25 cellular contexts compared by ENCODE assay signal in the genomic region with DNA sequence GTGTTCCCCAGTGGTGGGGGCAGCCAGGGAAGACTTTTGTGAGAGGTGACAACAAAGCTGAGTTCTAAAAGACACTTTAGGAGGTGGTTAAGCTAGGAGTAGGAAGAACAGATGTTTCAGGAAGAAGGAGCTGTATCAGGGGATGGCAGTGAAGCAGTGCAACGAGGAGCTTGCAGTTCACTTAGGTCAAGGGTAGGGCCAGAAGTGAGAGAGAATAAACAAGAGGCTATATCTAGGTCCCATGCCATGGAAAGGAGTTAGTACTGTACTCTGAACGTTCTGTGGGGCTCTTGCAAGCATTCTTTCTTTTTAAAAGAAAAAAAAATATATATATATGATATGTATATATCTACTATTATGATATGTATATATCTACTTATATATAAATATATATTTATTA.
A peak's percentile ranks its signal among the peaks of the same experiment; 100 is the strongest.
DNase-seq lines count a peak whose midpoint lies in the region; ATAC-seq and TF ChIP-seq lines count a peak whose summit lies in the region.
"Had no signal": no experiment of that assay in that cellular context is flagged by ENCODE, and none has a peak within 500 bp of the region (broad histone marks: within the 10 kb centered on the region; RNA-seq: fewer than 3 reads in every experiment).

No MANE protein-coding gene starts in this region.

- H3K4me3 ChIP-seq in gastroesophageal sphincter, result no peak overlapping the region
- H3K4me3 ChIP-seq in tibial artery, result no peak overlapping the region
- H3K4me3 ChIP-seq: A549; BLaER1 treated with 17β-estradiol and CSF1 and Interleukin-3, amounts not matched to agents 10 nM and 100 nM; GM23248; K562; SJCRH30 had no signal

- no peaks in the 10 kb centered on the region for H3K9me3 ChIP-seq in gastroesophageal sphincter
- H3K9me3 ChIP-seq in tibial artery, result no peaks in the 10 kb centered on the region
- H3K9me3 ChIP-seq: A549; BLaER1 treated with 17β-estradiol and CSF1 and Interleukin-3, amounts not matched to agents 10 nM and 100 nM; SJCRH30 had no signal

- intact Hi-C loops in tibial artery (cut with DNase I; ENCODE audit: low total_unique reads), result no loop called here

- 61 to 78% methylated on average over 2 of the region's 2 CpGs for WGBS in gastroesophageal sphincter (ENCODE audit: low coverage in 1 of 2), 2 donors

- DNase-seq in activated T-cell treated with anti-CD3 and anti-CD28 coated beads, Interleukin-2, amount 50 U/mL, for 72 hours, result no peak
- DNase-seq in activated T-cell treated with anti-CD3 and anti-CD28 coated beads, Interleukin-2, amount 50 U/mL, for 48 hours, result no peak
- no peak for DNase-seq in tibial artery
- DNase-seq in NCI-H748 (lab: John Stamatoyannopoulos, UW; ENCODE audit: unreplicated experiment), result no peak
- DNase-seq: AML-193; CD4-positive, alpha-beta T cell; DMS53; GM23248; H9; Kasumi-1; MV-4-11; NCI-H1105; NCI-H1436 treated with DMSO at 0.1 percent for 48 hours; NCI-H187 treated with DMSO at 0.1 percent for 48 hours; NCI-H2171 treated with DMSO at 0.1 percent for 48 hours; NCI-H345; NCI-H774; PC-3; SJCRH30 had no signal

- H3K27ac ChIP-seq in gastroesophageal sphincter, result peak overlapping the region in 3 of 4 donors; percentile 64 to 83 (median 65)
- H3K27ac ChIP-seq in tibial artery, result peak overlapping the region; percentile 34 to 46
- H3K27ac ChIP-seq: A549; BLaER1 treated with 17β-estradiol and CSF1 and Interleukin-3, amounts not matched to agents 10 nM and 100 nM; GM23248; SJCRH30 had no signal

- peaks cover 65% of the 10 kb centered on the region for H3K4me1 Mint-ChIP-seq in activated T-cell treated with anti-CD3 and anti-CD28 coated beads, Interleukin-2, amount 50 U/mL, for 72 hours (ENCODE audit: low read depth)
- H3K4me1 Mint-ChIP-seq in activated T-helper 17 cell treated with anti-CD3 and anti-CD28 coated beads, Interleukin-2, amount 50 U/mL, for 72 hours, result peaks cover 18% of the 10 kb centered on the region
- H3K4me1 Mint-ChIP-seq: H9 had no signal

- no peak for TF ChIP-seq EP300 in gastroesophageal sphincter (IDR thresholded peaks at IDR 0.05)

- H3K36me3 Mint-ChIP-seq in activated T-cell treated with anti-CD3 and anti-CD28 coated beads, Interleukin-2, amount 50 U/mL, for 72 hours (ENCODE audit: insufficient read depth in 2 of 2), result peaks cover 13% of the 10 kb centered on the region in 2 donors
- no peaks in the 10 kb centered on the region for H3K36me3 Mint-ChIP-seq in activated T-helper 17 cell treated with anti-CD3 and anti-CD28 coated beads, Interleukin-2, amount 50 U/mL, for 72 hours (ENCODE audit: low read depth)

- H3K27me3 ChIP-seq in gastroesophageal sphincter (no peaks in the 10 kb centered on the region), tibial artery (no peaks in the 10 kb centered on the region)
- H3K27me3 ChIP-seq: BLaER1 treated with 17β-estradiol and CSF1 and Interleukin-3, amounts not matched to agents 10 nM and 100 nM; SJCRH30 had no signal

- no peak for TF ChIP-seq POLR2A in gastroesophageal sphincter (IDR thresholded peaks at IDR 0.05)

- no peak for ATAC-seq in activated T-cell treated with anti-CD3 and anti-CD28 coated beads, Interleukin-2, amount 50 U/mL, for 72 hours (replicated peaks in 1 of 2)
- no peak for ATAC-seq in activated T-helper 17 cell treated with anti-CD3 and anti-CD28 coated beads, Interleukin-2, amount 50 U/mL, for 72 hours (replicated peaks)
- ATAC-seq in gastroesophageal sphincter (no peak), HG03135 (IDR thresholded peaks at IDR 0.05; ENCODE audit: unreplicated experiment) (no peak)
- ATAC-seq: A549, K562, PC-3 had no signal

- no peaks in the 10 kb centered on the region for H3K36me3 ChIP-seq in gastroesophageal sphincter
- no peaks in the 10 kb centered on the region for H3K36me3 ChIP-seq in tibial artery
- H3K36me3 ChIP-seq: BLaER1 treated with 17β-estradiol and CSF1 and Interleukin-3, amounts not matched to agents 10 nM and 100 nM; SJCRH30 had no signal

- H3K4me1 ChIP-seq in gastroesophageal sphincter (peaks cover 3 to 29% (median 4%) of the 10 kb centered on the region in 3 donors), tibial artery (peaks cover 0 to 43% (median 12%) of the 10 kb centered on the region in 4 donors)
- H3K4me1 ChIP-seq: BLaER1 treated with 17β-estradiol and CSF1 and Interleukin-3, amounts not matched to agents 10 nM and 100 nM; SJCRH30 had no signal

- TF ChIP-seq CTCF in gastroesophageal sphincter (IDR thresholded peaks at IDR 0.05), result no peak
- no peak for TF ChIP-seq CTCF in tibial artery (IDR thresholded peaks at IDR 0.05)

- peak overlapping the region; percentile 2 for H3K27ac Mint-ChIP-seq in activated T-cell treated with anti-CD3 and anti-CD28 coated beads, Interleukin-2, amount 50 U/mL, for 72 hours
- H3K27ac Mint-ChIP-seq in activated T-helper 17 cell treated with anti-CD3 and anti-CD28 coated beads, Interleukin-2, amount 50 U/mL, for 72 hours, result peak overlapping the region; percentile 71
- H3K27ac Mint-ChIP-seq: CD4-positive, alpha-beta T cell; H9 had no signal

- no peak overlapping the region for H3K4me3 Mint-ChIP-seq in activated T-cell treated with anti-CD3 and anti-CD28 coated beads, Interleukin-2, amount 50 U/mL, for 72 hours
- H3K4me3 Mint-ChIP-seq in activated T-helper 17 cell treated with anti-CD3 and anti-CD28 coated beads, Interleukin-2, amount 50 U/mL, for 72 hours, result no peak overlapping the region
- H3K4me3 Mint-ChIP-seq: CD4-positive, alpha-beta T cell; H9 had no signal

- H3K27me3 Mint-ChIP-seq in activated T-cell treated with anti-CD3 and anti-CD28 coated beads, Interleukin-2, amount 50 U/mL, for 72 hours (ENCODE audit: low read depth), result peaks cover 21% of the 10 kb centered on the region
- H3K27me3 Mint-ChIP-seq in activated T-helper 17 cell treated with anti-CD3 and anti-CD28 coated beads, Interleukin-2, amount 50 U/mL, for 72 hours, result no peaks in the 10 kb centered on the region
- H3K27me3 Mint-ChIP-seq: CD4-positive, alpha-beta T cell had no signal

- peaks cover 0 to 4% of the 10 kb centered on the region in 2 donors for H3K9me3 Mint-ChIP-seq in activated T-cell treated with anti-CD3 and anti-CD28 coated beads, Interleukin-2, amount 50 U/mL, for 72 hours
- H3K9me3 Mint-ChIP-seq in activated T-helper 17 cell treated with anti-CD3 and anti-CD28 coated beads, Interleukin-2, amount 50 U/mL, for 72 hours, result peaks cover 9% of the 10 kb centered on the region
